Comparison of ENCODE assay signal across 8 cellular contexts in genomic region chr4:1249731-1250526, GRCh38. TPM values are rescaled to one million over a fixed set of nuclear protein-coding genes. Genes with fewer than 3 reads are reported as not detected.
DNase-seq lines count a peak whose midpoint lies in the region; ATAC-seq and TF ChIP-seq lines count a peak whose summit lies in the region.

No MANE protein-coding gene starts in this region.

- peak overlapping the region; percentile 96 to 100 (median 98) for H3K27ac ChIP-seq in Peyer's patch

- H3K36me3 ChIP-seq in Peyer's patch: peaks cover 0 to 6% (median 0%) of the 10 kb centered on the region in 3 donors

- peaks cover 8 to 41% (median 28%) of the 10 kb centered on the region in 4 donors for H3K4me1 ChIP-seq in Peyer's patch

- no peak for TF ChIP-seq POLR2A in Peyer's patch (IDR thresholded peaks at IDR 0.05)

- no peak for TF ChIP-seq CTCF in GM12875 (IDR thresholded peaks at IDR 0.05; ENCODE audit: borderline replicate concordance, insufficient read depth, low read depth, low read length)
- no peak for TF ChIP-seq CTCF in Peyer's patch (IDR thresholded peaks at IDR 0.05)
- TF ChIP-seq CTCF in astrocyte of the spinal cord (IDR thresholded peaks at IDR 0.05; ENCODE audit: low read depth, low read length): no peak

- peak in 2 of 3 donors; percentile 56 to 61 for DNase-seq in Peyer's patch
- DNase-seq in astrocyte of the spinal cord (ENCODE audit: low read depth, low spot score): peak; percentile 24
- DNase-seq in iPS-NIHi7 (ENCODE audit: extremely low spot score): peak; percentile 4
- peak; percentile 66 for DNase-seq in stimulated activated CD4-positive, alpha-beta T cell treated with anti-CD3 and anti-CD28 coated beads, Interleukin-15, amount 100 ng/mL, for 24 hours
- no peak for DNase-seq in germinal center (ENCODE audit: low spot score)
- DNase-seq in NCI-H2196 (lab: John Stamatoyannopoulos, UW; ENCODE audit: unreplicated experiment): no peak

- in situ Hi-C loops in astrocyte of the spinal cord (cut with HindIII; ENCODE audit: low sequenced_read_pairs): no loop called here

- peak overlapping the region; percentile 75 for H3K4me3 ChIP-seq in GM12875 (ENCODE audit: low read depth, low read length)
- peak overlapping the region; percentile 42 to 100 (median 75) for H3K4me3 ChIP-seq in Peyer's patch
- peak overlapping the region; percentile 49 for H3K4me3 ChIP-seq in astrocyte of the spinal cord (ENCODE audit: low read depth, low read length)

- H3K27me3 ChIP-seq in Peyer's patch: no peaks in the 10 kb centered on the region

- peak; percentile 3 for ATAC-seq in HG02642 (IDR thresholded peaks at IDR 0.05; ENCODE audit: poor library complexity, unreplicated experiment)

- H3K9me3 ChIP-seq in Peyer's patch: no peaks in the 10 kb centered on the region

RNA-seq across cellular contexts. Expression of gene CTBP1, which starts 1.0 kb away (rescaled TPM):
- total RNA-seq in Peyer's patch: 100 to 1,000 TPM; 245 to 371 (median 288) TPM

RNA-seq across cellular contexts. Expression of gene MAEA, which starts 39.8 kb away (rescaled TPM):
- 100 to 1,000 TPM; 112 to 200 (median 143) TPM for total RNA-seq in Peyer's patch

Comparison
In these comparisons a context has a peak if more than half of its experiments do, and no peak if none do; other contexts are left out.
1. DNase-seq: peak in Peyer's patch (2 of 3), astrocyte of the spinal cord (single experiment), iPS-NIHi7 (single experiment) and stimulated activated CD4-positive, alpha-beta T cell treated with anti-CD3 and anti-CD28 coated beads, Interleukin-15, amount 100 ng/mL, for 24 hours (single experiment); none in germinal center (single experiment) and NCI-H2196 (single experiment).
2. Peak in every context shown above with its lines, with median percentiles within 50 percentile points of each other: H3K4me3 ChIP-seq.